Comparison of ENCODE assay signal across 15 cellular contexts in the genomic region with DNA sequence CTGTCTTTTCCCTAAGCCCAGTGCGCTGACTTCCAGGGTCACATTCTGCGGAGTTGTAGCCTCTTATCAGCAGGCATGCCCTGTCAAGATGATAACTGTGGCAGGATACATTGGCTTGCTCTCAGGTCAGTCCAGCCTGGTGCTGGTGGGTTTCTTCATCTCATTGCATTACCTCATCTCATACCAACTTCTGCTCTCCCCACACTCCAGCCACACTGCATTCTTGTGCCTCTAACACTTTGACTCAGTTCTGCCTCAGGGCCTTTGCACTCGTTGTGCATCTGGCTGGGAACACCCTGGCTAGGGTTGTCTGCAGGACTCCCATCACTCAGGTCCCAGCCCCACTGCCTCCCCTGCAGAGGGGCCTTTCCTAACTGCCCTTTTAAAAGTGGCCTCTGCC.
DNase-seq lines count a peak whose midpoint lies in the region; ATAC-seq and TF ChIP-seq lines count a peak whose summit lies in the region.
"Had no signal": no experiment of that assay in that cellular context is flagged by ENCODE, and none has a peak within 500 bp of the region (broad histone marks: within the 10 kb centered on the region; RNA-seq: fewer than 3 reads in every experiment).

No MANE protein-coding gene starts in this region.

- no peak for ATAC-seq in stimulated activated memory B cell treated with anti-CD40 and anti-IgM and Interleukin-4, amounts not matched to agents 10 μg/mL and 1 μg/mL and 100 μg/mL, for 72 hours

- no peaks in the 10 kb centered on the region for H3K9me3 Mint-ChIP-seq in activated T-helper 2 cell treated with anti-CD3 and anti-CD28 coated beads, Interferon-gamma antibody, Interleukin-2, Interleukin-4, amounts not matched to agents 10 μg/mL and 5 μg/mL and 100 μg/mL, durations not matched to agents 14 hours and 24 hours and 36 hours
- no peaks in the 10 kb centered on the region for H3K9me3 Mint-ChIP-seq in endothelial cell (ENCODE audit: unreplicated experiment)
- H3K9me3 Mint-ChIP-seq in stimulated activated memory B cell treated with anti-CD40 and anti-IgM and Interleukin-4, amounts not matched to agents 10 μg/mL and 1 μg/mL and 100 μg/mL, for 72 hours: no peaks in the 10 kb centered on the region

- no peak overlapping the region for H3K4me3 Mint-ChIP-seq in activated T-helper 2 cell treated with anti-CD3 and anti-CD28 coated beads, Interferon-gamma antibody, Interleukin-2, Interleukin-4, amounts not matched to agents 10 μg/mL and 5 μg/mL and 100 μg/mL, durations not matched to agents 14 hours and 24 hours and 36 hours (ENCODE audit: low read depth)
- no peak overlapping the region for H3K4me3 Mint-ChIP-seq in endothelial cell (ENCODE audit: unreplicated experiment)
- H3K4me3 Mint-ChIP-seq in stimulated activated memory B cell treated with anti-CD40 and anti-IgM and Interleukin-4, amounts not matched to agents 10 μg/mL and 1 μg/mL and 100 μg/mL, for 72 hours: no peak overlapping the region

- H3K27me3 Mint-ChIP-seq in activated T-helper 2 cell treated with anti-CD3 and anti-CD28 coated beads, Interferon-gamma antibody, Interleukin-2, Interleukin-4, amounts not matched to agents 10 μg/mL and 5 μg/mL and 100 μg/mL, durations not matched to agents 14 hours and 24 hours and 36 hours (ENCODE audit: low read depth): no peaks in the 10 kb centered on the region
- H3K27me3 Mint-ChIP-seq in endothelial cell (ENCODE audit: unreplicated experiment): peaks cover 2% of the 10 kb centered on the region
- no peaks in the 10 kb centered on the region for H3K27me3 Mint-ChIP-seq in stimulated activated memory B cell treated with anti-CD40 and anti-IgM and Interleukin-4, amounts not matched to agents 10 μg/mL and 1 μg/mL and 100 μg/mL, for 72 hours

- peaks cover 74% of the 10 kb centered on the region for H3K4me1 Mint-ChIP-seq in activated T-helper 2 cell treated with anti-CD3 and anti-CD28 coated beads, Interferon-gamma antibody, Interleukin-2, Interleukin-4, amounts not matched to agents 10 μg/mL and 5 μg/mL and 100 μg/mL, durations not matched to agents 14 hours and 24 hours and 36 hours (ENCODE audit: low read depth)
- H3K4me1 Mint-ChIP-seq in endothelial cell (ENCODE audit: unreplicated experiment): peaks cover 6% of the 10 kb centered on the region
- peaks cover 45% of the 10 kb centered on the region for H3K4me1 Mint-ChIP-seq in stimulated activated memory B cell treated with anti-CD40 and anti-IgM and Interleukin-4, amounts not matched to agents 10 μg/mL and 1 μg/mL and 100 μg/mL, for 72 hours

- intact Hi-C loops in activated T-helper 2 cell treated with anti-CD3 and anti-CD28 coated beads, Interferon-gamma antibody, Interleukin-2, Interleukin-4, amounts not matched to agents 10 μg/mL and 5 μg/mL and 100 μg/mL, durations not matched to agents 14 hours and 24 hours and 36 hours (cut with micrococcal nuclease): no loop called here

- TF ChIP-seq CTCF in endothelial cell (IDR thresholded peaks at IDR 0.05; ENCODE audit: unreplicated experiment): no peak

- DNase-seq in EH (ENCODE audit: low read depth) (peak; percentile 15), ELR (ENCODE audit: low read depth) (peak; percentile 48), glomerular visceral epithelial cell (ENCODE audit: extremely low spot score) (peak; percentile 27), endothelial cell (ENCODE audit: low spot score) (no peak), NCI-H187 (lab: John Stamatoyannopoulos, UW) (no peak)
- no peak for DNase-seq in activated T-helper 2 cell treated with anti-CD3 and anti-CD28 coated beads, Interferon-gamma antibody, Interleukin-2, Interleukin-4, amounts not matched to agents 10 μg/mL and 5 μg/mL and 100 μg/mL, durations not matched to agents 14 hours and 24 hours and 36 hours (ENCODE audit: low spot score)
- DNase-seq: activated CD4-positive, alpha-beta T cell treated with anti-CD3 and anti-CD28 coated beads, Interleukin-2, amount 50 U/mL, for 1 hour; aorta; GF-D8; NCI-H1092; NCI-H2107; NCI-H748 treated with DMSO at 0.1 percent for 48 hours; pancreas; testis had no signal

- peak overlapping the region; percentile 83 for H3K27ac Mint-ChIP-seq in activated T-helper 2 cell treated with anti-CD3 and anti-CD28 coated beads, Interferon-gamma antibody, Interleukin-2, Interleukin-4, amounts not matched to agents 10 μg/mL and 5 μg/mL and 100 μg/mL, durations not matched to agents 14 hours and 24 hours and 36 hours
- H3K27ac Mint-ChIP-seq in endothelial cell (ENCODE audit: unreplicated experiment): no peak overlapping the region
- no peak overlapping the region for H3K27ac Mint-ChIP-seq in stimulated activated memory B cell treated with anti-CD40 and anti-IgM and Interleukin-4, amounts not matched to agents 10 μg/mL and 1 μg/mL and 100 μg/mL, for 72 hours

- peaks cover 18% of the 10 kb centered on the region for H3K36me3 Mint-ChIP-seq in activated T-helper 2 cell treated with anti-CD3 and anti-CD28 coated beads, Interferon-gamma antibody, Interleukin-2, Interleukin-4, amounts not matched to agents 10 μg/mL and 5 μg/mL and 100 μg/mL, durations not matched to agents 14 hours and 24 hours and 36 hours (ENCODE audit: low read depth)
- no peaks in the 10 kb centered on the region for H3K36me3 Mint-ChIP-seq in endothelial cell (ENCODE audit: low read depth, unreplicated experiment)
- H3K36me3 Mint-ChIP-seq in stimulated activated memory B cell treated with anti-CD40 and anti-IgM and Interleukin-4, amounts not matched to agents 10 μg/mL and 1 μg/mL and 100 μg/mL, for 72 hours: no peaks in the 10 kb centered on the region

Comparison
In these comparisons a context has a peak if more than half of its experiments do, and no peak if none do; other contexts are left out.
1. DNase-seq: peak in EH (single experiment), ELR (single experiment) and glomerular visceral epithelial cell (single experiment); none in activated T-helper 2 cell treated with anti-CD3 and anti-CD28 coated beads, Interferon-gamma antibody, Interleukin-2, Interleukin-4, amounts not matched to agents 10 μg/mL and 5 μg/mL and 100 μg/mL, durations not matched to agents 14 hours and 24 hours and 36 hours (single experiment), endothelial cell (single experiment) and NCI-H187 (0 of 2).